ENCODE assay signal across 1 cellular context in genomic region chr15:40066531-40066930, GRCh38.
TF ChIP-seq lines count a peak whose summit lies in the region.

No MANE protein-coding gene starts in this region.

TF ChIP-seq in IMR-90, 13 proteins besides CTCF, POLR2A, EP300 and RAD21:
- TF ChIP-seq ELK1 (IDR thresholded peaks at IDR 0.05; ENCODE audit: borderline replicate concordance, low read depth, low read length) (no peak), MAFK (IDR thresholded peaks at IDR 0.05; ENCODE audit: low read depth, low read length) (no peak)
